20 cellular contexts compared by ENCODE assay signal in genomic region chr10:69774596-69774995, GRCh38. TPM values are rescaled to one million over a fixed set of nuclear protein-coding genes. Genes with fewer than 3 reads are reported as not detected.
DNase-seq lines count a peak whose midpoint lies in the region; ATAC-seq and TF ChIP-seq lines count a peak whose summit lies in the region.
"Had no signal": no experiment of that assay in that cellular context is flagged by ENCODE, and none has a peak within 500 bp of the region (broad histone marks: within the 10 kb centered on the region; RNA-seq: fewer than 3 reads in every experiment).

No MANE protein-coding gene starts in this region.

- no peak overlapping the region for H3K4me3 Mint-ChIP-seq in chondrocyte (ENCODE audit: unreplicated experiment)
- H3K4me3 Mint-ChIP-seq in naive thymus-derived CD8-positive, alpha-beta T cell: no peak overlapping the region

- WGBS in sigmoid colon, 2 donors: 88 to 92% methylated on average over 2 of the region's 2 CpGs

- H3K27me3 ChIP-seq in BE2C (no peaks in the 10 kb centered on the region), Loucy (ENCODE audit: insufficient read depth, low read length, poor library complexity, severe bottlenecking) (peaks cover 1% of the 10 kb centered on the region), sigmoid colon (no peaks in the 10 kb centered on the region)

- TF ChIP-seq CTCF in BE2C (IDR thresholded peaks at IDR 0.05; ENCODE audit: low read depth, low read length) (peak; percentile 26; the same call in 1 of the 2 replicates), Loucy (conservative IDR thresholded peaks at IDR 0.05; ENCODE audit: low read length) (peak; percentile 59), chondrocyte (IDR thresholded peaks at IDR 0.05) (peak; percentile 22), sigmoid colon (IDR thresholded peaks at IDR 0.05) (no peak)

- H3K9me2 ChIP-seq in Loucy (replicated peaks; ENCODE audit: low read depth, low read length): no peaks in the 10 kb centered on the region

- H3K36me3 Mint-ChIP-seq in chondrocyte (ENCODE audit: low read depth): no peaks in the 10 kb centered on the region
- H3K36me3 Mint-ChIP-seq in naive thymus-derived CD8-positive, alpha-beta T cell: no peaks in the 10 kb centered on the region

- H3K4me1 ChIP-seq in BE2C (no peaks in the 10 kb centered on the region), Loucy (ENCODE audit: insufficient read depth, low read length, poor library complexity, severe bottlenecking) (peaks cover 16% of the 10 kb centered on the region), sigmoid colon (peaks cover 0 to 2% (median under 1%) of the 10 kb centered on the region in 4 donors)

- H3K4me3 ChIP-seq in BE2C (ENCODE audit: low read depth, low read length) (no peak overlapping the region), Loucy (ENCODE audit: low read length, poor library complexity, severe bottlenecking) (peak overlapping the region; percentile 18), sigmoid colon (no peak overlapping the region)
- H3K4me3 ChIP-seq: K562 had no signal

- H4K20me1 ChIP-seq in Loucy (ENCODE audit: insufficient read depth, low read length, poor library complexity, severe bottlenecking): no peaks in the 10 kb centered on the region

- no peak overlapping the region for H3K27ac ChIP-seq in sigmoid colon
- H3K27ac ChIP-seq: HL-60, RWPE1 had no signal

- H3K79me2 ChIP-seq in Loucy (ENCODE audit: insufficient read depth, low read length): no peaks in the 10 kb centered on the region

- H3K27me3 Mint-ChIP-seq in chondrocyte (ENCODE audit: low read depth): no peaks in the 10 kb centered on the region
- peaks cover 0 to 10% (median 3%) of the 10 kb centered on the region in 5 donors for H3K27me3 Mint-ChIP-seq in naive thymus-derived CD8-positive, alpha-beta T cell

- no peak for TF ChIP-seq POLR2A in sigmoid colon (IDR thresholded peaks at IDR 0.05)

- H3K27ac Mint-ChIP-seq in chondrocyte (ENCODE audit: unreplicated experiment): no peak overlapping the region
- H3K27ac Mint-ChIP-seq in naive thymus-derived CD8-positive, alpha-beta T cell: peak overlapping the region in 1 of 10 donors; percentile 12

- H3K36me3 ChIP-seq in BE2C (no peaks in the 10 kb centered on the region), Loucy (ENCODE audit: insufficient read depth, low read length) (no peaks in the 10 kb centered on the region), sigmoid colon (no peaks in the 10 kb centered on the region)

- peaks cover 5% of the 10 kb centered on the region for H3K4me1 Mint-ChIP-seq in chondrocyte (ENCODE audit: low read depth)
- H3K4me1 Mint-ChIP-seq in naive thymus-derived CD8-positive, alpha-beta T cell: peaks cover 0 to 4% (median 0%) of the 10 kb centered on the region in 4 donors

- ATAC-seq in naive thymus-derived CD8-positive, alpha-beta T cell: no peak
- ATAC-seq in GM21737 (IDR thresholded peaks at IDR 0.05; ENCODE audit: unreplicated experiment): no peak
- ATAC-seq: HepG2, K562 had no signal

- H3K9me3 ChIP-seq in BE2C (no peaks in the 10 kb centered on the region), Loucy (ENCODE audit: insufficient read depth, low read depth, low read length) (no peaks in the 10 kb centered on the region), sigmoid colon (no peaks in the 10 kb centered on the region)

- H2AFZ ChIP-seq in Loucy (ENCODE audit: low read length): peak overlapping the region; percentile 25; the same call in 1 of the 2 replicates

- intact Hi-C loops in sigmoid colon (cut with DNase I): no loop called here
- intact Hi-C loops in head of caudate nucleus (cut with DNase I): no loop called here

- no peak overlapping the region for H3K9ac ChIP-seq in Loucy (ENCODE audit: low read depth, low read length, poor library complexity, severe bottlenecking)

- H3F3A ChIP-seq in Loucy (ENCODE audit: low read depth): no peaks in the 10 kb centered on the region

- DNase-seq in BE2C (no peak), chondrocyte (ENCODE audit: low spot score) (no peak), sigmoid colon (peak; percentile 0), head of caudate nucleus (no peak)
- DNase-seq in naive thymus-derived CD8-positive, alpha-beta T cell: no peak
- DNase-seq: AML-193, DMS53, MM.1S, NCI-H1092, NCI-H1436, NCI-H1930, NCI-H510A treated with DMSO at 0.1 percent for 48 hours, NCI-H748 treated with DMSO at 0.1 percent for 48 hours, SHP77 treated with DMSO at 0.1 percent for 48 hours had no signal

- peak overlapping the region; percentile 48 for H3K4me2 ChIP-seq in Loucy (ENCODE audit: low read depth, low read length, poor library complexity, severe bottlenecking)

- no peak for TF ChIP-seq EP300 in sigmoid colon (IDR thresholded peaks at IDR 0.05)

- POLR2A ChIA-PET in naive thymus-derived CD8-positive, alpha-beta T cell (lab: Charles Lee): no interaction called here

- peaks cover 3% of the 10 kb centered on the region for H3K9me3 Mint-ChIP-seq in chondrocyte (ENCODE audit: low read depth)
- H3K9me3 Mint-ChIP-seq in naive thymus-derived CD8-positive, alpha-beta T cell: peaks cover 0 to 4% (median 0%) of the 10 kb centered on the region in 9 donors

RNA-seq across cellular contexts. Expression of gene COL13A1, which starts 27.1 kb away (rescaled TPM):
- polyA plus RNA-seq in BE2C (2012; ENCODE audit: insufficient read depth, insufficient read length, low read depth): 1.1 TPM
- total RNA-seq in chondrocyte (25.6 to 52.1 TPM (median 27.5 TPM) in 3 replicates), sigmoid colon (1 to 10 TPM; 2.9 to 5.7 (median 5.0) TPM)
- 1 to 10 TPM in 2 of 3 donors, under 1 TPM in 1; 0.69 to 1.9 (median 1.8) TPM for polyA plus RNA-seq in sigmoid colon
- total RNA-seq in naive thymus-derived CD8-positive, alpha-beta T cell: not detected
- not detected for polyA plus RNA-seq in naive thymus-derived CD8-positive, alpha-beta T cell
- total RNA-seq: HepG2, K562 had no signal
- polyA plus RNA-seq: K562 had no signal

Comparison
In these comparisons a context has a peak if more than half of its experiments do, and no peak if none do; other contexts are left out.
1. CTCF ChIP-seq: peak in BE2C (single experiment), Loucy (single experiment) and chondrocyte (single experiment); none in sigmoid colon (0 of 4).